Comparison of ENCODE assay signal across 24 cellular contexts in genomic region chr5:151881626-151882225, GRCh38. TPM values are rescaled to one million over a fixed set of nuclear protein-coding genes. Genes with fewer than 3 reads are reported as not detected.
"Had no signal": no experiment of that assay in that cellular context is flagged by ENCODE, and none has a peak within 500 bp of the region (broad histone marks: within the 10 kb centered on the region; RNA-seq: fewer than 3 reads in every experiment).

No MANE protein-coding gene starts in this region.

- ATAC-seq: activated CD4-positive, CD25-positive, alpha-beta regulatory T cell treated with anti-CD3 and anti-CD28 coated beads, Interleukin-2, amount 50 U/mL, for 24 hours; foreskin keratinocyte; left lung; natural killer cell; stimulated activated naive B cell treated with anti-CD40 and anti-IgM and Interleukin-4, amounts not matched to agents 10 μg/mL and 1 μg/mL and 100 μg/mL, for 72 hours had no signal

- H3K4me1 ChIP-seq: foreskin keratinocyte, left lung, transverse colon had no signal

- H3K4me3 ChIP-seq: left lung, transverse colon had no signal

- H3K9me3 ChIP-seq: neutrophil, transverse colon had no signal

- H3K36me3 ChIP-seq: left lung, neutrophil, transverse colon had no signal

- H3K27ac ChIP-seq: foreskin keratinocyte, left lung, neutrophil, transverse colon had no signal

- H3K27me3 ChIP-seq: foreskin keratinocyte, left lung, transverse colon had no signal

- DNase-seq: activated CD4-positive, alpha-beta memory T cell treated with anti-CD3 and anti-CD28 coated beads, Interleukin-2, amount 10 ng/mL, durations not matched to agents 7 days and 5 days; activated CD4-positive, alpha-beta T cell treated with anti-CD3 and anti-CD28 coated beads, Interleukin-2, amount 10 ng/mL, durations not matched to agents 24 days and 14 days; activated effector memory CD4-positive, alpha-beta T cell treated with anti-CD3 and anti-CD28 coated beads, Interleukin-2, amount 50 U/mL, for 16 hours; activated naive CD4-positive, alpha-beta T cell treated with anti-CD3 and anti-CD28 coated beads, Interleukin-2, amount 10 ng/mL, durations not matched to agents 7 days and 5 days; amygdala; effector memory CD4-positive, alpha-beta T cell; foreskin keratinocyte; kidney glomerular epithelial cell; left lung; mammary epithelial cell; midbrain; natural killer cell; posterior cingulate gyrus; stimulated activated CD4-positive, alpha-beta T cell treated with anti-CD3 and anti-CD28 coated beads, Interleukin-2, amount 100 ng/mL, for 48 hours; stimulated activated CD8-positive, alpha-beta memory T cell treated with anti-CD3 and anti-CD28 coated beads, Interleukin-4, amount 100 ng/mL, for 48 hours; stimulated activated naive B cell treated with anti-CD40 and anti-IgM and Interleukin-4, amounts not matched to agents 10 μg/mL and 1 μg/mL and 100 μg/mL, for 72 hours; transverse colon had no signal

RNA-seq across cellular contexts. Expression of gene GLRA1, which starts 42.9 kb away (rescaled TPM):
- total RNA-seq: activated CD4-positive, alpha-beta memory T cell treated with anti-CD3 and anti-CD28 coated beads, Interleukin-2, amount 10 ng/mL, durations not matched to agents 7 days and 5 days; activated CD4-positive, alpha-beta T cell treated with anti-CD3 and anti-CD28 coated beads, Interleukin-2, amount 10 ng/mL, durations not matched to agents 24 days and 14 days; dermis microvascular lymphatic vessel endothelial cell; foreskin keratinocyte; glomerular endothelial cell; left lung; mammary epithelial cell; natural killer cell; T-helper 2 cell treated with Interferon-gamma antibody and Interleukin-4, amounts not matched to agents 100 ng/mL and 5 ng/mL, for 36 hours; temporal lobe; transverse colon had no signal
- polyA plus RNA-seq: esophagus, foreskin keratinocyte, mammary epithelial cell had no signal
